25 cellular contexts compared by ENCODE assay signal in the genomic region with DNA sequence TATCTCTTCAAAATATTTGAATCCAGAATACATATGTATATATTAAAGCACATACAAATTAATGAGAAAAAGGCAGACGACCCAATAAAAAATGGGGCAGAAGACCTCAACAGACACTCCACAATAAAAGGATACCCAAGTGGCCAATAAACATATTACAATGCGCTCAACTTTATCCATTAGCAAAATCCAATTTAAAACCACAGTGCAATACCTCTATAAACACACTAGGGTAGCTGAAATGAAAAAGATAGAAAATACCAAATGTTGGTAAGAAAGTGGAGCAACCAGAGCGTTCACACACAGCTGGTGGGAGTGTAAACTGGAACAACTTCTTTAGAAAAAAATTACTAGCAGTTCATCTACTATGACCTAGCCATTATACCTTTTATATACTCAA.
DNase-seq lines count a peak whose midpoint lies in the region; ATAC-seq and TF ChIP-seq lines count a peak whose summit lies in the region.
"Had no signal": no experiment of that assay in that cellular context is flagged by ENCODE, and none has a peak within 500 bp of the region (broad histone marks: within the 10 kb centered on the region; RNA-seq: fewer than 3 reads in every experiment).

No MANE protein-coding gene starts in this region.

- DNase-seq in GM23338 (ENCODE audit: low spot score) (peak; percentile 3), endothelial cell (ENCODE audit: low spot score) (no peak), neural crest cell (ENCODE audit: low read depth, low spot score) (no peak), NOMO-1 treated with dmso at 0.1 percent for 144 hours (lab: John Stamatoyannopoulos, UW; ENCODE audit: unreplicated experiment) (no peak), DMS153 treated with DMSO at 0.1 percent for 48 hours (lab: John Stamatoyannopoulos, UW; ENCODE audit: unreplicated experiment) (no peak), uterus (no peak)
- DNase-seq: BE2C; CD4-positive, CD25-positive, alpha-beta regulatory T cell; DMS153; EL; GF-D8; H7; NCI-H1105; NCI-H146; NCI-H2029; NCI-H226; NCI-H510A treated with DMSO at 0.1 percent for 48 hours; NCI-H748 treated with DMSO at 0.1 percent for 48 hours; OCI-M1; Right ventricle myocardium superior; SW 1271 had no signal

- H3K4me1 Mint-ChIP-seq in GM23338 = no peaks in the 10 kb centered on the region
- peaks cover 5% of the 10 kb centered on the region for H3K4me1 Mint-ChIP-seq in endothelial cell (ENCODE audit: unreplicated experiment)
- no peaks in the 10 kb centered on the region for H3K4me1 Mint-ChIP-seq in neural crest cell
- H3K4me1 Mint-ChIP-seq: CD4-positive, CD25-positive, alpha-beta regulatory T cell had no signal

- no peaks in the 10 kb centered on the region for H3K36me3 Mint-ChIP-seq in GM23338 (ENCODE audit: low read depth)
- no peaks in the 10 kb centered on the region for H3K36me3 Mint-ChIP-seq in endothelial cell (ENCODE audit: low read depth, unreplicated experiment)
- H3K36me3 Mint-ChIP-seq in neural crest cell (ENCODE audit: low read depth) = no peaks in the 10 kb centered on the region
- H3K36me3 Mint-ChIP-seq: CD4-positive, CD25-positive, alpha-beta regulatory T cell had no signal

- no peak overlapping the region for H3K27ac ChIP-seq in GM23338 (ENCODE audit: low read depth)
- no peak overlapping the region for H3K27ac ChIP-seq in uterus
- H3K27ac ChIP-seq: A549, SK-N-MC had no signal

- H3K79me2 ChIP-seq in GM23338 (replicated peaks; ENCODE audit: insufficient read depth) (no peaks in the 10 kb centered on the region), Loucy (ENCODE audit: insufficient read depth, low read length) (no peaks in the 10 kb centered on the region)

- TF ChIP-seq CTCF in GM23338 (conservative IDR thresholded peaks at IDR 0.05; ENCODE audit: low read depth in 2 of 2) (peak in 1 of 2 experiments; percentile 29; a peak in 2 of 4 replicates), Loucy (conservative IDR thresholded peaks at IDR 0.05; ENCODE audit: low read length) (peak; percentile 26; the same call in 1 of the 2 replicates), endothelial cell (IDR thresholded peaks at IDR 0.05; ENCODE audit: unreplicated experiment) (peak; percentile 50), neural crest cell (conservative IDR thresholded peaks at IDR 0.05) (peak; percentile 39), uterus (IDR thresholded peaks at IDR 0.05) (no peak)

- peaks cover 4% of the 10 kb centered on the region; the same call in 1 of the 3 replicates for H3K9me3 Mint-ChIP-seq in GM23338
- H3K9me3 Mint-ChIP-seq in endothelial cell (ENCODE audit: unreplicated experiment) = no peaks in the 10 kb centered on the region
- H3K9me3 Mint-ChIP-seq in neural crest cell = peaks cover 4% of the 10 kb centered on the region

- TF ChIP-seq POLR2A in uterus (IDR thresholded peaks at IDR 0.05) = no peak

- intact Hi-C loops in uterus (cut with DNase I; ENCODE audit: low total_unique reads) = no loop called here

- H3K27ac Mint-ChIP-seq in GM23338 (no peak overlapping the region), endothelial cell (ENCODE audit: unreplicated experiment) (no peak overlapping the region), neural crest cell (ENCODE audit: unreplicated experiment) (no peak overlapping the region)
- H3K27ac Mint-ChIP-seq: CD4-positive, CD25-positive, alpha-beta regulatory T cell had no signal

- H3K36me3 ChIP-seq in GM23338 (ENCODE audit: insufficient read depth) (no peaks in the 10 kb centered on the region), Loucy (ENCODE audit: insufficient read depth, low read length) (no peaks in the 10 kb centered on the region), uterus (no peaks in the 10 kb centered on the region)
- H3K36me3 ChIP-seq: BE2C had no signal

- H3K4me3 ChIP-seq in GM23338 = no peak overlapping the region
- H3K4me3 ChIP-seq in Loucy (ENCODE audit: low read length, poor library complexity, severe bottlenecking) = no peak overlapping the region
- no peak overlapping the region for H3K4me3 ChIP-seq in uterus
- H3K4me3 ChIP-seq: A549, SK-N-MC had no signal

- H3K9me2 ChIP-seq in GM23338 (ENCODE audit: insufficient read depth) (no peaks in the 10 kb centered on the region), Loucy (replicated peaks; ENCODE audit: low read depth, low read length) (no peaks in the 10 kb centered on the region)

- H3K4me1 ChIP-seq in GM23338 (ENCODE audit: insufficient read depth) = no peaks in the 10 kb centered on the region
- H3K4me1 ChIP-seq in Loucy (ENCODE audit: insufficient read depth, low read length, poor library complexity, severe bottlenecking) = no peaks in the 10 kb centered on the region
- H3K4me1 ChIP-seq in uterus = no peaks in the 10 kb centered on the region
- H3K4me1 ChIP-seq: A549, BE2C had no signal

- H3K4me3 Mint-ChIP-seq in GM23338 (no peak overlapping the region), endothelial cell (ENCODE audit: unreplicated experiment) (no peak overlapping the region), neural crest cell (no peak overlapping the region)
- H3K4me3 Mint-ChIP-seq: CD4-positive, CD25-positive, alpha-beta regulatory T cell had no signal

- no peaks in the 10 kb centered on the region for H3K27me3 ChIP-seq in GM23338 (ENCODE audit: insufficient read depth)
- no peaks in the 10 kb centered on the region for H3K27me3 ChIP-seq in Loucy (ENCODE audit: insufficient read depth, low read length, poor library complexity, severe bottlenecking)
- H3K27me3 ChIP-seq in uterus = no peaks in the 10 kb centered on the region
- H3K27me3 ChIP-seq: BE2C had no signal

- H3K9ac ChIP-seq in Loucy (ENCODE audit: low read depth, low read length, poor library complexity, severe bottlenecking) = no peak overlapping the region

- H2AFZ ChIP-seq in GM23338 = no peak overlapping the region
- H2AFZ ChIP-seq in Loucy (ENCODE audit: low read length) = no peak overlapping the region

- H3K4me2 ChIP-seq in GM23338 (no peak overlapping the region), Loucy (ENCODE audit: low read depth, low read length, poor library complexity, severe bottlenecking) (no peak overlapping the region)
- H3K4me2 ChIP-seq: A549 had no signal

- H3K27me3 Mint-ChIP-seq in GM23338 (ENCODE audit: insufficient read depth, low read depth, poor library complexity) (no peaks in the 10 kb centered on the region), endothelial cell (ENCODE audit: unreplicated experiment) (no peaks in the 10 kb centered on the region), neural crest cell (ENCODE audit: low read depth) (no peaks in the 10 kb centered on the region)

- no peaks in the 10 kb centered on the region for H3F3A ChIP-seq in GM23338 (replicated peaks; ENCODE audit: low read depth)
- no peaks in the 10 kb centered on the region for H3F3A ChIP-seq in Loucy (ENCODE audit: low read depth)

- no peak for ATAC-seq in GM23338
- no peak for ATAC-seq in GM21786 (IDR thresholded peaks at IDR 0.05; ENCODE audit: unreplicated experiment)

- H3K9me3 ChIP-seq in Loucy (ENCODE audit: insufficient read depth, low read depth, low read length) = no peaks in the 10 kb centered on the region
- no peaks in the 10 kb centered on the region for H3K9me3 ChIP-seq in uterus
- H3K9me3 ChIP-seq: BE2C had no signal

- H4K20me1 ChIP-seq in GM23338 (replicated peaks; ENCODE audit: insufficient read depth) (no peaks in the 10 kb centered on the region), Loucy (ENCODE audit: insufficient read depth, low read length, poor library complexity, severe bottlenecking) (no peaks in the 10 kb centered on the region)

Comparison
In these comparisons a context has a peak if more than half of its experiments do, and no peak if none do; other contexts are left out.
1. CTCF ChIP-seq: peak in Loucy (single experiment), endothelial cell (single experiment) and neural crest cell (single experiment); none in uterus (0 of 4).